ENCODE assay signal across 15 cellular contexts in the genomic region with DNA sequence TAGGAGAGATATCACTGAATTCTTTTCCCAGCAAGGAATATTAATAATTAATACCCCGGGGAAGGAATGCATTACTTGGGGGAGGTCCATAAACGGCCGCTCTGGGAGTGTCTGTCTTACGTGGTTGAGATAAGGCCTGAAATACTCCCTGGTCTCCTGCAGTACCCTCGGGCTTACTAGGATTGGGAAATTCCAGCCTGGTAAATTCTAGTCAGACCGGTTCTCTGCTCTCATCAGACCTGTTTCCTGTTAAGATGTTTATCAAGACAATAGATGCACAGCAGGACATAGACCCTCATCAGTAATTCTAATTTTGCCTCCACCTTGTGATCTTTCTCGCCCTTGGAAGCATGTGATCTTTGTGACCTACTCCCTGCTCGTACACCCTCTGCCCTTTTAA.
A peak's percentile ranks its signal among the peaks of the same experiment; 100 is the strongest.
DNase-seq lines count a peak whose midpoint lies in the region; ATAC-seq and TF ChIP-seq lines count a peak whose summit lies in the region.
"Had no signal": no experiment of that assay in that cellular context is flagged by ENCODE, and none has a peak within 500 bp of the region (broad histone marks: within the 10 kb centered on the region; RNA-seq: fewer than 3 reads in every experiment).

No MANE protein-coding gene starts in this region.

- no peak overlapping the region for H3K4me3 Mint-ChIP-seq in H9
- H3K4me3 Mint-ChIP-seq: B cell; CD4-positive, alpha-beta T cell had no signal

- no peak overlapping the region for H3T11ph ChIP-seq in H9 (ENCODE audit: low read length)

- H3K4ac ChIP-seq in H9 (ENCODE audit: low read depth, low read length) (no peak overlapping the region), mesendoderm (ENCODE audit: low read depth, low read length) (no peak overlapping the region)

- H4K8ac ChIP-seq in H9 (replicated peaks; ENCODE audit: insufficient read length, low read depth, low read length) (no peak overlapping the region), mesendoderm (ENCODE audit: low read depth, low read length) (no peak overlapping the region)

- H4K20me1 ChIP-seq in H9 (ENCODE audit: control insufficient read depth, insufficient read depth, insufficient read length): no peaks in the 10 kb centered on the region

- no peaks in the 10 kb centered on the region for H3K4me1 Mint-ChIP-seq in H9
- H3K4me1 Mint-ChIP-seq: B cell had no signal

- no peak overlapping the region for H2AFZ ChIP-seq in H9 (ENCODE audit: low read length)

- H3K27me3 Mint-ChIP-seq in H9 (ENCODE audit: low read depth): no peaks in the 10 kb centered on the region
- H3K27me3 Mint-ChIP-seq: B cell; CD4-positive, alpha-beta T cell had no signal

- no peak overlapping the region for H4K5ac ChIP-seq in H9 (ENCODE audit: insufficient read length, low read depth, low read length)
- H4K5ac ChIP-seq in mesendoderm (ENCODE audit: low read length): no peak overlapping the region

- H3K56ac ChIP-seq in H9 (ENCODE audit: insufficient read length, low read depth, low read length) (no peak overlapping the region), mesendoderm (ENCODE audit: low read length) (no peak overlapping the region)

- H2BK12ac ChIP-seq in H9 (ENCODE audit: insufficient read length, low read depth, low read length): no peak overlapping the region

- peaks cover 18 to 31% (median 24%) of the 10 kb centered on the region in 3 experiments for H3K36me3 Mint-ChIP-seq in H9 (ENCODE audit: insufficient read depth in 1 of 3, low read depth in 3 of 3)

- H3K4me2 ChIP-seq in H9 (ENCODE audit: insufficient read depth, insufficient read length, low read length) (no peak overlapping the region), mesendoderm (ENCODE audit: low read length) (no peak overlapping the region)

- H3K4me1 ChIP-seq in H9 (ENCODE audit: insufficient read depth, low read length): no peaks in the 10 kb centered on the region
- no peaks in the 10 kb centered on the region for H3K4me1 ChIP-seq in mesendoderm (ENCODE audit: control insufficient read depth, low read depth, low read length)
- peaks cover 0 to 5% of the 10 kb centered on the region in 2 donors for H3K4me1 ChIP-seq in adrenal gland (replicated peaks in 1 of 2)
- H3K4me1 ChIP-seq: SJCRH30 had no signal

- DNase-seq in H9 (no peak), NCI-H748 (lab: John Stamatoyannopoulos, UW; ENCODE audit: unreplicated experiment) (peak; percentile 69), choroid plexus epithelial cell (ENCODE audit: low read depth) (peak; percentile 1), mesendoderm (peak; percentile 62), adrenal gland (no peak), SIG-M5 treated with dmso at 0.1 percent for 504 hours (lab: John Stamatoyannopoulos, UW; ENCODE audit: unreplicated experiment) (no peak)
- DNase-seq: CD4-positive, alpha-beta T cell; NCI-H1048; NCI-H446 treated with DMSO at 0.1 percent for 48 hours; RPMI8226; SJCRH30 had no signal

- H3K9ac ChIP-seq in H9 (ENCODE audit: extremely low read depth, insufficient read length, low read length): no peak overlapping the region
- H3K9ac ChIP-seq in mesendoderm (ENCODE audit: low read length): no peak overlapping the region

- H3K18ac ChIP-seq in H9 (ENCODE audit: insufficient read length, low read depth, low read length) (no peak overlapping the region), mesendoderm (ENCODE audit: low read length) (no peak overlapping the region)

- H3K79me1 ChIP-seq in H9 (ENCODE audit: insufficient read depth, low read depth, low read length, poor library complexity, severe bottlenecking): no peaks in the 10 kb centered on the region
- no peaks in the 10 kb centered on the region for H3K79me1 ChIP-seq in mesendoderm (ENCODE audit: low read length)

- H3K79me2 ChIP-seq in H9 (ENCODE audit: insufficient read depth, low read length) (no peaks in the 10 kb centered on the region), mesendoderm (ENCODE audit: control insufficient read depth, insufficient read depth, low read length) (no peaks in the 10 kb centered on the region)

- TF ChIP-seq CTCF in H9 (conservative IDR thresholded peaks at IDR 0.05): no peak
- TF ChIP-seq CTCF in choroid plexus epithelial cell (conservative IDR thresholded peaks at IDR 0.05; ENCODE audit: low read depth, low read length): no peak
- no peak for TF ChIP-seq CTCF in adrenal gland (IDR thresholded peaks at IDR 0.05)

- no peak for ATAC-seq in GM21717 (IDR thresholded peaks at IDR 0.05; ENCODE audit: unreplicated experiment)
- ATAC-seq: HCT116, K562 had no signal

- H3K36me3 ChIP-seq in mesendoderm (ENCODE audit: control insufficient read depth, insufficient read depth, low read length): no peaks in the 10 kb centered on the region
- H3K36me3 ChIP-seq in adrenal gland (replicated peaks in 1 of 2): no peaks in the 10 kb centered on the region
- H3K36me3 ChIP-seq: SJCRH30 had no signal

- TF ChIP-seq POLR2A in adrenal gland (IDR thresholded peaks at IDR 0.05): no peak

- H3K27me3 ChIP-seq in H9 (ENCODE audit: insufficient read depth, low read length) (no peaks in the 10 kb centered on the region), mesendoderm (ENCODE audit: insufficient read depth, low read length, poor library complexity) (no peaks in the 10 kb centered on the region), adrenal gland (no peaks in the 10 kb centered on the region)
- H3K27me3 ChIP-seq: SJCRH30 had no signal

- no peak overlapping the region for H2BK20ac ChIP-seq in H9 (ENCODE audit: low read depth, low read length, poor library complexity, severe bottlenecking)

- no peak overlapping the region for H2BK5ac ChIP-seq in H9 (ENCODE audit: insufficient read length, low read length)
- no peak overlapping the region for H2BK5ac ChIP-seq in mesendoderm (ENCODE audit: low read length)

- H3K27ac Mint-ChIP-seq in H9: peak overlapping the region; percentile 52 to 86 (median 67); a peak in 3 of 7 replicates
- H3K27ac Mint-ChIP-seq: B cell; CD4-positive, alpha-beta T cell had no signal

- H4K91ac ChIP-seq in H9 (ENCODE audit: insufficient read length, low read depth, low read length): no peak overlapping the region

- H3K23ac ChIP-seq in H9 (ENCODE audit: insufficient read length, low read depth, low read length): no peak overlapping the region
- no peak overlapping the region for H3K23ac ChIP-seq in mesendoderm (ENCODE audit: low read length)

- no peak overlapping the region for H2BK120ac ChIP-seq in H9 (ENCODE audit: low read depth, low read length, poor library complexity, severe bottlenecking)
- H2BK120ac ChIP-seq in mesendoderm (ENCODE audit: low read depth, low read length): no peak overlapping the region

- peaks cover 28 to 31% of the 10 kb centered on the region in 2 experiments for H3K9me3 Mint-ChIP-seq in H9

- no peaks in the 10 kb centered on the region for H3K23me2 ChIP-seq in H9 (ENCODE audit: insufficient read length, low read depth, low read length, poor library complexity, severe bottlenecking)

- H2BK15ac ChIP-seq in H9 (ENCODE audit: low read depth, low read length) (no peak overlapping the region), mesendoderm (replicated peaks; ENCODE audit: low read depth) (no peak overlapping the region)

- H3K9me3 ChIP-seq in H9 (ENCODE audit: control insufficient read depth, low read depth, low read length): peaks cover 4% of the 10 kb centered on the region
- no peaks in the 10 kb centered on the region for H3K9me3 ChIP-seq in adrenal gland (replicated peaks in 1 of 3)
- H3K9me3 ChIP-seq: SJCRH30 had no signal

- intact Hi-C loops in adrenal gland (cut with DNase I): no loop called here

- no CpG with 5 or more reads among the region's 8 CpGs for WGBS in H9 (ENCODE audit: extremely low coverage, insufficient read length, low lambda C conversion rate)
- no CpG with 5 or more reads among the region's 8 CpGs for WGBS in mesendoderm (ENCODE audit: extremely low coverage, insufficient coverage, low lambda C conversion rate)
- 80 to 86% (median 82%) methylated on average over 8 of the region's 8 CpGs for WGBS in adrenal gland, 4 donors

- H2AK5ac ChIP-seq in H9 (ENCODE audit: insufficient read length, low read length): no peak overlapping the region
- no peak overlapping the region for H2AK5ac ChIP-seq in mesendoderm (ENCODE audit: low read length)

- no peak overlapping the region for H3K27ac ChIP-seq in H9 (ENCODE audit: insufficient read length, low read depth, low read length)
- no peak overlapping the region for H3K27ac ChIP-seq in mesendoderm (ENCODE audit: low read depth, low read length)
- H3K27ac ChIP-seq in adrenal gland: no peak overlapping the region
- H3K27ac ChIP-seq: SJCRH30 had no signal

- H3K4me3 ChIP-seq in choroid plexus epithelial cell (ENCODE audit: low read depth, low read length): no peak overlapping the region
- H3K4me3 ChIP-seq in mesendoderm (ENCODE audit: low read length): no peak overlapping the region
- H3K4me3 ChIP-seq in adrenal gland: no peak overlapping the region
- H3K4me3 ChIP-seq: K562, SJCRH30 had no signal

- no peak overlapping the region for H3K14ac ChIP-seq in H9 (ENCODE audit: insufficient read depth, low read length)

Comparison
In these comparisons a context has a peak if more than half of its experiments do, and no peak if none do; other contexts are left out.
1. DNase-seq: peak in NCI-H748 (single experiment), choroid plexus epithelial cell (single experiment) and mesendoderm (single experiment); none in H9 (single experiment), adrenal gland (0 of 7) and SIG-M5 treated with dmso at 0.1 percent for 504 hours (single experiment).